ENCODE assay signal across 32 cellular contexts in the genomic region with DNA sequence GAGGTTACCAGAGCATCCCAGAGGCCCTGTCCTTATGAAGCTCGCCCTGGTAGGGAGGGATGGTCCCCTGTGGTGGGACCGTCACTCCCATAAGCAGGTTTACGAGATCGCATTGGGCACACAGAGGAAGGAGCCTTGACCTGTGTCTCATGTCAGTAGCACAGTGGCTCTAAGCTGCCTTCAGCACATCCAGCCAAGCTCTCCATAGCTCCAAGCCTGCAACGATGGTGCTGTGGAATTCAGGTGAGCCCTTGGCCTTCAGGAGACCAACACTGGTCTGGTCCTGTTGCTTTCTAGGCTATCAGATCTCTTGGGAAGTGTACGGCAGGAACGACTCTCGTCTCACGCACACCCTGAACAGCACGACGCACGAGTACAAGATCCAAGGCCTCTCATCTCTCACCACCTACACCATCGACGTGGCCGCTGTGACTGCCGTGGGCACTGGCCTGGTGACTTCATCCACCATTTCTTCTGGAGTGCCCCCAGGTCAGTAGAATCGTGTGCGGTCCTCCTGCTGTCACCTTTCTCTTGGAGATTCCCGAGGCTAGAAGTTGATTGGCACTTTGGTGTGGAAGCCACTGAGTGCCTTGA.
"Had no signal": no experiment of that assay in that cellular context is flagged by ENCODE, and none has a peak within 500 bp of the region (broad histone marks: within the 10 kb centered on the region; RNA-seq: fewer than 3 reads in every experiment).

No MANE protein-coding gene starts in this region.

- H3K27ac ChIP-seq: body of pancreas, breast epithelium, KMS-11, PC-9, RWPE1, SK-N-MC, WERI-Rb-1 had no signal

- DNase-seq: activated CD4-positive, alpha-beta memory T cell treated with anti-CD3 and anti-CD28 coated beads, Interleukin-2, amount 10 ng/mL, durations not matched to agents 7 days and 5 days; activated CD4-positive, alpha-beta T cell treated with anti-CD3 and anti-CD28 coated beads for 1 hour; activated CD4-positive, alpha-beta T cell treated with anti-CD3 and anti-CD28 coated beads for 48 hours; activated CD4-positive, CD25-positive, alpha-beta regulatory T cell; activated CD8-positive, alpha-beta memory T cell treated with anti-CD3 and anti-CD28 coated beads, Interleukin-2, amount 10 ng/mL, durations not matched to agents 7 days and 5 days; activated CD8-positive, alpha-beta memory T cell treated with anti-CD3 and anti-CD28 coated beads, Interleukin-2, amount 50 U/mL, for 48 hours; activated effector memory CD4-positive, alpha-beta T cell treated with Interleukin-2 at 50 U/mL for 16 hours; activated naive CD4-positive, alpha-beta T cell; activated naive CD4-positive, alpha-beta T cell treated with anti-CD3 and anti-CD28 coated beads, Interleukin-2, amount 50 U/mL, for 16 hours; activated naive CD8-positive, alpha-beta T cell treated with anti-CD3 and anti-CD28 coated beads, Interleukin-2, amount 10 ng/mL, durations not matched to agents 7 days and 5 days; activated T-cell treated with anti-CD3 and anti-CD28 coated beads, Interleukin-2, amount 50 U/mL, for 48 hours; body of pancreas; MM.1S; MV-4-11; NCI-H1092; NCI-H1436 treated with DMSO at 0.1 percent for 48 hours; NCI-H1694 treated with DMSO at 0.1 percent for 48 hours; NCI-H2029; NCI-H510A; NCI-H526; NCI-H748 treated with DMSO at 0.1 percent for 48 hours; NK-92 treated with Interleukin-12 subunit alpha and Interleukin-12 subunit beta, amount 100 ng/mL, for 24 hours; PC-9; T1000; WERI-Rb-1 had no signal

- H3K9me3 ChIP-seq: body of pancreas, breast epithelium had no signal

- H3K4me2 ChIP-seq: KMS-11, PC-9 had no signal

- H3K36me3 ChIP-seq: breast epithelium, WERI-Rb-1 had no signal

- H3K27me3 Mint-ChIP-seq: activated CD4-positive, alpha-beta memory T cell treated with anti-CD3 and anti-CD28 coated beads, Interleukin-2, amount 10 ng/mL, durations not matched to agents 7 days and 5 days; activated CD8-positive, alpha-beta memory T cell treated with anti-CD3 and anti-CD28 coated beads, Interleukin-2, amount 10 ng/mL, durations not matched to agents 7 days and 5 days; activated naive CD8-positive, alpha-beta T cell treated with anti-CD3 and anti-CD28 coated beads, Interleukin-2, amount 10 ng/mL, durations not matched to agents 7 days and 5 days had no signal

- H3K27ac Mint-ChIP-seq: activated CD4-positive, alpha-beta memory T cell treated with anti-CD3 and anti-CD28 coated beads, Interleukin-2, amount 10 ng/mL, durations not matched to agents 7 days and 5 days; activated CD8-positive, alpha-beta memory T cell treated with anti-CD3 and anti-CD28 coated beads, Interleukin-2, amount 10 ng/mL, durations not matched to agents 7 days and 5 days; activated naive CD8-positive, alpha-beta T cell treated with anti-CD3 and anti-CD28 coated beads, Interleukin-2, amount 10 ng/mL, durations not matched to agents 7 days and 5 days had no signal

- H3K4me3 Mint-ChIP-seq: activated CD4-positive, alpha-beta memory T cell treated with anti-CD3 and anti-CD28 coated beads, Interleukin-2, amount 10 ng/mL, durations not matched to agents 7 days and 5 days; activated CD8-positive, alpha-beta memory T cell treated with anti-CD3 and anti-CD28 coated beads, Interleukin-2, amount 10 ng/mL, durations not matched to agents 7 days and 5 days; activated naive CD8-positive, alpha-beta T cell treated with anti-CD3 and anti-CD28 coated beads, Interleukin-2, amount 10 ng/mL, durations not matched to agents 7 days and 5 days had no signal

- H3K4me1 ChIP-seq: body of pancreas, breast epithelium had no signal

- H3K4me3 ChIP-seq: body of pancreas, breast epithelium, PC-9, SK-N-MC had no signal

- ATAC-seq: activated CD8-positive, alpha-beta memory T cell treated with anti-CD3 and anti-CD28 coated beads, Interleukin-2, amount 10 ng/mL, durations not matched to agents 7 days and 5 days; body of pancreas; Right ventricle myocardium inferior had no signal

- H3K36me3 Mint-ChIP-seq: activated CD8-positive, alpha-beta memory T cell treated with anti-CD3 and anti-CD28 coated beads, Interleukin-2, amount 10 ng/mL, durations not matched to agents 7 days and 5 days had no signal

- H3K27me3 ChIP-seq: body of pancreas, breast epithelium had no signal

- H2AFZ ChIP-seq: PC-9 had no signal

- H3K9me3 Mint-ChIP-seq: activated CD4-positive, alpha-beta memory T cell treated with anti-CD3 and anti-CD28 coated beads, Interleukin-2, amount 10 ng/mL, durations not matched to agents 7 days and 5 days; activated naive CD8-positive, alpha-beta T cell treated with anti-CD3 and anti-CD28 coated beads, Interleukin-2, amount 10 ng/mL, durations not matched to agents 7 days and 5 days had no signal

- H3K9ac ChIP-seq: KMS-11 had no signal

- H3K4me1 Mint-ChIP-seq: activated CD4-positive, alpha-beta memory T cell treated with anti-CD3 and anti-CD28 coated beads, Interleukin-2, amount 10 ng/mL, durations not matched to agents 7 days and 5 days; activated CD8-positive, alpha-beta memory T cell treated with anti-CD3 and anti-CD28 coated beads, Interleukin-2, amount 10 ng/mL, durations not matched to agents 7 days and 5 days; activated naive CD8-positive, alpha-beta T cell treated with anti-CD3 and anti-CD28 coated beads, Interleukin-2, amount 10 ng/mL, durations not matched to agents 7 days and 5 days had no signal

- FAIRE-seq: astrocyte, RCC 7860 had no signal
